ENCODE assay signal across 11 cellular contexts in genomic region chr1:204320413-204320812, GRCh38. TPM values are rescaled to one million over a fixed set of nuclear protein-coding genes. Genes with fewer than 3 reads are reported as not detected.
DNase-seq lines count a peak whose midpoint lies in the region; ATAC-seq and TF ChIP-seq lines count a peak whose summit lies in the region.
"Had no signal": no experiment of that assay in that cellular context is flagged by ENCODE, and none has a peak within 500 bp of the region (broad histone marks: within the 10 kb centered on the region; RNA-seq: fewer than 3 reads in every experiment).

No MANE protein-coding gene starts in this region.

- POLR2A ChIA-PET in HEK293T (lab: Yijun Ruan, JAX), result interaction anchor here (0.9 kb wide), 1 partner anchor 19 kb away, joined by 3 read pairs; no protein-coding TSS in a partner anchor

- no peak for ATAC-seq in effector memory CD8-positive, alpha-beta T cell (replicated peaks)

- H3K4me1 Mint-ChIP-seq in effector memory CD8-positive, alpha-beta T cell (ENCODE audit: low read depth in 2 of 2), result no peaks in the 10 kb centered on the region

- no peak for TF ChIP-seq CTCF in colonic mucosa (IDR thresholded peaks at IDR 0.05)

- H3K27me3 ChIP-seq in colonic mucosa, result no peaks in the 10 kb centered on the region

- peaks cover 6% of the 10 kb centered on the region for H3K4me1 ChIP-seq in colonic mucosa

- H3K9me3 ChIP-seq in colonic mucosa, result no peaks in the 10 kb centered on the region

- H3K9ac ChIP-seq in colonic mucosa (ENCODE audit: low read depth in 2 of 2, low read length in 2 of 2), result no peak overlapping the region

- no peak overlapping the region for H3K4me3 ChIP-seq in colonic mucosa

- CTCF ChIA-PET in HEK293T (lab: Yijun Ruan, JAX), result interaction anchor here (0.7 kb wide), 1 partner anchor 111 kb away, joined by 3 read pairs; no protein-coding TSS in a partner anchor

- no peak overlapping the region for H3K27ac Mint-ChIP-seq in effector memory CD8-positive, alpha-beta T cell

- peaks cover 0 to 47% of the 10 kb centered on the region in 2 donors for H3K27me3 Mint-ChIP-seq in effector memory CD8-positive, alpha-beta T cell

- no peak overlapping the region for H3K4me3 Mint-ChIP-seq in effector memory CD8-positive, alpha-beta T cell

- no peaks in the 10 kb centered on the region for H3K36me3 ChIP-seq in colonic mucosa

- H3K27ac ChIP-seq in colonic mucosa, result peak overlapping the region; percentile 46
- H3K27ac ChIP-seq in substantia nigra (ENCODE audit: low read depth, low read length, poor library complexity, severe bottlenecking), result no peak overlapping the region

- intact Hi-C loops in colonic mucosa (cut with DNase I), result no loop called here

- H3K9me3 Mint-ChIP-seq in effector memory CD8-positive, alpha-beta T cell, result no peaks in the 10 kb centered on the region

- DNase-seq in EH (ENCODE audit: low read depth) (peak; percentile 96), LHCN-M2 (ENCODE audit: low read depth) (peak; percentile 55), colonic mucosa (no peak), non-pigmented ciliary epithelial cell (ENCODE audit: low read depth) (peak; percentile 64), SIG-M5 (lab: John Stamatoyannopoulos, UW) (no peak), HEK293T (ENCODE audit: extremely low spot score) (no peak), substantia nigra (lab: John Stamatoyannopoulos, UW) (no peak)
- DNase-seq in effector memory CD8-positive, alpha-beta T cell, result no peak
- DNase-seq: activated naive CD4-positive, alpha-beta T cell; GDM1; NCI-H82 had no signal

- H3K36me3 Mint-ChIP-seq in effector memory CD8-positive, alpha-beta T cell (ENCODE audit: insufficient read depth), result no peaks in the 10 kb centered on the region

TF ChIP-seq in HEK293T, 16 proteins besides CTCF, POLR2A, EP300 and RAD21:
- TF ChIP-seq SP1 (IDR thresholded peaks at IDR 0.05), result no peak
- no peak for TF ChIP-seq SUZ12 (IDR thresholded peaks at IDR 0.05)
- TF ChIP-seq TARDBP (IDR thresholded peaks at IDR 0.05), result no peak
- no peak for TF ChIP-seq BHLHE40 (IDR thresholded peaks at IDR 0.05; ENCODE audit: borderline replicate concordance)
- TF ChIP-seq ZNF384 (IDR thresholded peaks at IDR 0.05), result no peak
- no peak for TF ChIP-seq LEF1 (IDR thresholded peaks at IDR 0.05; ENCODE audit: borderline replicate concordance)
- TF ChIP-seq NFRKB (IDR thresholded peaks at IDR 0.05), result no peak
- no peak for TF ChIP-seq CTBP1 (IDR thresholded peaks at IDR 0.05; ENCODE audit: borderline replicate concordance)
- no peak for TF ChIP-seq ARNT (IDR thresholded peaks at IDR 0.05)
- TF ChIP-seq ELF4 (IDR thresholded peaks at IDR 0.05), result no peak

RNA-seq across cellular contexts. Expression of gene PLEKHA6, which starts 39.3 kb away (rescaled TPM):
- 36.2 and 50.9 TPM in 2 replicates for total RNA-seq in LHCN-M2 (2014; rRNA removed)
- polyA plus RNA-seq in LHCN-M2 (2012), result 36.9 TPM
- 100 to 1,000 TPM in 1 of 2 donors, 10 to 100 TPM in 1; 84.5 to 165 TPM for total RNA-seq in colonic mucosa

Comparison
In these comparisons a context has a peak if more than half of its experiments do, and no peak if none do; other contexts are left out.
1. DNase-seq: peak in EH (single experiment), LHCN-M2 (single experiment) and non-pigmented ciliary epithelial cell (single experiment); none in colonic mucosa (single experiment), effector memory CD8-positive, alpha-beta T cell (0 of 3), SIG-M5 (single experiment), HEK293T (single experiment) and substantia nigra (0 of 49).